1 cellular context compared by ENCODE assay signal in the genomic region with DNA sequence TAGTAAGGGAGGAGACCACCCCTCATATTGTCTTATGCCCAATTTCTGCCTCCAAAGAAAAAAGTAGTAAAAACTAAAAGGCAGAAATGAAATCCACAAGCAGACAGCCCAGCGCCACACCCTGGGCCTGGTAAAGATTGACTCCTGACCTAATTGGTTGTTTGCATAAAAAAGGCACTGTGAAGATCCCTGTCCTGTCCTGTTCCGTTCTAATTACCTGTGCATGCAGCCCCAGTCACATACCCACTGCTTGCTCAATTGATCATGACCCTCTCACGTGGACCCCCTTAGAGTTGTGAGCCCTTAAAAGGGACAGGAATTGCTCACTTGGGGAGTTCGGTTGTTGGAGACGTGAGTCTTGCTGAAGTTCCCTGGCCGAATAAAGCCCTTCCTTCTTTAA.
TF ChIP-seq lines count a peak whose summit lies in the region.

No MANE protein-coding gene starts in this region.

TF ChIP-seq in HepG2, 621 proteins besides CTCF, POLR2A, EP300 and RAD21:
- TF ChIP-seq ZNF746 (CRISPR knock-in tag; IDR thresholded peaks at IDR 0.05) = peak; percentile 33; the same call in 1 of the 2 replicates
